Comparison of ENCODE assay signal across 14 cellular contexts in the genomic region with DNA sequence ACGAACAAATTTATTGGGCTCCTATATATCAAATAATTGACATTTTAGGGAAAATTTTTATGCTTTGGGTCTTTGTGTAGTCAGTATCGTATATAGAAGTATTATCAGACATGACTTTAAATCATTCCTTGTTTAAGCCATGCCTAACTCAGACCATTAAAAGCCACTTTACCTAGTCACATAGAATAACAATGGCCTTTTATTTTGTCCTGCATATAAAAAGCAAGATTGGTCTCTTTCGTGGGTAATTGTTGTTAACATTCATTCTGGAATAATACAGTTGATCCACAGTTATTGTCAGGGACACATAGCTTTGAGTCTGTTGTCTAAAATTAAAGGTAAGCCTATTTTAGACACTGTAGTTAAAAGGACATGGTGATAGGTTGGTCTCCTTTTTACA. TPM values are rescaled to one million over a fixed set of nuclear protein-coding genes. Genes with fewer than 3 reads are reported as not detected.
DNase-seq lines count a peak whose midpoint lies in the region; ATAC-seq and TF ChIP-seq lines count a peak whose summit lies in the region.
"Had no signal": no experiment of that assay in that cellular context is flagged by ENCODE, and none has a peak within 500 bp of the region (broad histone marks: within the 10 kb centered on the region; RNA-seq: fewer than 3 reads in every experiment).

No MANE protein-coding gene starts in this region.

- H3K27ac ChIP-seq in DOHH2 (ENCODE audit: low read depth, low read length): peak overlapping the region; percentile 70
- peak overlapping the region; percentile 70 for H3K27ac ChIP-seq in Karpas-422 (ENCODE audit: low read length)
- no peak overlapping the region for H3K27ac ChIP-seq in OCI-LY7 (ENCODE audit: low read depth, low read length, poor library complexity, severe bottlenecking)

- no peaks in the 10 kb centered on the region for H4K20me1 ChIP-seq in DOHH2 (ENCODE audit: control insufficient read depth, insufficient read depth, low read depth, low read length)
- no peaks in the 10 kb centered on the region for H4K20me1 ChIP-seq in Karpas-422 (ENCODE audit: insufficient read depth, low read depth, low read length)
- no peaks in the 10 kb centered on the region for H4K20me1 ChIP-seq in OCI-LY7 (ENCODE audit: insufficient read depth, low read length)

- no peak overlapping the region for H3K4me3 Mint-ChIP-seq in memory B cell
- no peak overlapping the region for H3K4me3 Mint-ChIP-seq in T-helper 2 cell treated with Interferon-gamma antibody and Interleukin-4, amounts not matched to agents 5 μg/mL and 100 μg/mL, for 36 hours
- H3K4me3 Mint-ChIP-seq: CD14-positive monocyte; CD8-positive, alpha-beta T cell had no signal

- peaks cover 5% of the 10 kb centered on the region for H3K36me3 Mint-ChIP-seq in memory B cell
- H3K36me3 Mint-ChIP-seq in T-helper 2 cell treated with Interferon-gamma antibody and Interleukin-4, amounts not matched to agents 5 μg/mL and 100 μg/mL, for 36 hours (ENCODE audit: low read depth): no peaks in the 10 kb centered on the region
- H3K36me3 Mint-ChIP-seq: CD14-positive monocyte; CD8-positive, alpha-beta T cell had no signal

- H3F3A ChIP-seq in DOHH2 (ENCODE audit: control insufficient read depth, insufficient read depth): peaks cover 11% of the 10 kb centered on the region

- H3K9me3 ChIP-seq in DOHH2 (ENCODE audit: control insufficient read depth, insufficient read depth, low read length) (no peaks in the 10 kb centered on the region), Karpas-422 (ENCODE audit: low read length) (no peaks in the 10 kb centered on the region), OCI-LY7 (ENCODE audit: low read length) (no peaks in the 10 kb centered on the region)
- H3K9me3 ChIP-seq: HAP-1 had no signal

- H3K27ac Mint-ChIP-seq in memory B cell: peak overlapping the region; percentile 5
- no peak overlapping the region for H3K27ac Mint-ChIP-seq in T-helper 2 cell treated with Interferon-gamma antibody and Interleukin-4, amounts not matched to agents 5 μg/mL and 100 μg/mL, for 36 hours
- H3K27ac Mint-ChIP-seq: CD14-positive monocyte; CD8-positive, alpha-beta T cell had no signal

- H3K4me1 ChIP-seq in DOHH2 (ENCODE audit: control insufficient read depth, low read length): peaks cover 68% of the 10 kb centered on the region
- H3K4me1 ChIP-seq in Karpas-422 (ENCODE audit: low read length): peaks cover 70% of the 10 kb centered on the region
- H3K4me1 ChIP-seq in OCI-LY7 (ENCODE audit: insufficient read depth, low read length, poor library complexity, severe bottlenecking): peaks cover 35% of the 10 kb centered on the region

- H3K36me3 ChIP-seq in DOHH2 (ENCODE audit: control insufficient read depth, low read length): peaks cover 36% of the 10 kb centered on the region
- peaks cover 18% of the 10 kb centered on the region; the same call in 1 of the 2 replicates for H3K36me3 ChIP-seq in Karpas-422 (ENCODE audit: insufficient read depth, low read length)
- H3K36me3 ChIP-seq in OCI-LY7 (ENCODE audit: insufficient read depth, low read length): no peaks in the 10 kb centered on the region; the same call in 1 of the 2 replicates
- H3K36me3 ChIP-seq: HAP-1 had no signal

- TF ChIP-seq CTCF in DOHH2 (IDR thresholded peaks at IDR 0.05; ENCODE audit: low read depth, low read length, poor library complexity, severe bottlenecking): no peak
- TF ChIP-seq CTCF in OCI-LY7 (conservative IDR thresholded peaks at IDR 0.05; ENCODE audit: low read length): no peak

- CTCF ChIA-PET in OCI-LY7 (lab: Charles Lee; ENCODE audit: unreplicated experiment): interaction anchor here (0.5 kb wide), 1 partner anchor 281 kb away, joined by 4 read pairs; no protein-coding TSS in a partner anchor

- H2AFZ ChIP-seq in Karpas-422 (ENCODE audit: low read length) (no peak overlapping the region), OCI-LY7 (ENCODE audit: low read length) (peak overlapping the region; percentile 46; the same call in 1 of the 2 replicates)

- H3K9me3 Mint-ChIP-seq in memory B cell: no peaks in the 10 kb centered on the region
- no peaks in the 10 kb centered on the region for H3K9me3 Mint-ChIP-seq in T-helper 2 cell treated with Interferon-gamma antibody and Interleukin-4, amounts not matched to agents 5 μg/mL and 100 μg/mL, for 36 hours
- H3K9me3 Mint-ChIP-seq: CD8-positive, alpha-beta T cell had no signal

- POLR2A ChIA-PET in OCI-LY7 (lab: Charles Lee): no interaction called here

- H3K4me2 ChIP-seq in DOHH2 (ENCODE audit: low read length): peak overlapping the region; percentile 67
- H3K4me2 ChIP-seq in Karpas-422 (ENCODE audit: low read depth, low read length, poor library complexity, severe bottlenecking): peak overlapping the region; percentile 45
- H3K4me2 ChIP-seq in OCI-LY7 (ENCODE audit: low read length): peak overlapping the region; percentile 47

- H3K9ac ChIP-seq in Karpas-422 (ENCODE audit: low read length): no peak overlapping the region

- BruUV-seq in OCI-LY7 (replicated peaks; lab: Mats Ljungman, UMichigan): no TSS peak

- intact Hi-C loops in OCI-LY7 (cut with micrococcal nuclease; ENCODE audit: unreplicated experiment): no loop called here

- H3K4me3 ChIP-seq in DOHH2 (ENCODE audit: low read length): peak overlapping the region; percentile 47
- H3K4me3 ChIP-seq in Karpas-422 (ENCODE audit: low read length): peak overlapping the region; percentile 8
- H3K4me3 ChIP-seq in OCI-LY7 (ENCODE audit: low read depth, low read length, poor library complexity, severe bottlenecking): no peak overlapping the region
- H3K4me3 ChIP-seq: HAP-1 had no signal

- peaks cover 26% of the 10 kb centered on the region for H3K4me1 Mint-ChIP-seq in memory B cell
- no peaks in the 10 kb centered on the region for H3K4me1 Mint-ChIP-seq in T-helper 2 cell treated with Interferon-gamma antibody and Interleukin-4, amounts not matched to agents 5 μg/mL and 100 μg/mL, for 36 hours (ENCODE audit: low read depth)
- H3K4me1 Mint-ChIP-seq: CD14-positive monocyte had no signal

- ATAC-seq in memory B cell (ENCODE audit: low read depth): no peak
- ATAC-seq: CD8-positive, alpha-beta T cell had no signal

- H3K27me3 Mint-ChIP-seq in memory B cell: no peaks in the 10 kb centered on the region
- H3K27me3 Mint-ChIP-seq in T-helper 2 cell treated with Interferon-gamma antibody and Interleukin-4, amounts not matched to agents 5 μg/mL and 100 μg/mL, for 36 hours (ENCODE audit: low read depth): peaks cover 25% of the 10 kb centered on the region

- H3K79me2 ChIP-seq in DOHH2 (ENCODE audit: control insufficient read depth, low read length): peaks cover 82% of the 10 kb centered on the region
- peaks cover 95% of the 10 kb centered on the region for H3K79me2 ChIP-seq in Karpas-422 (ENCODE audit: low read length)
- no peaks in the 10 kb centered on the region for H3K79me2 ChIP-seq in OCI-LY7 (ENCODE audit: insufficient read depth, low read depth, low read length)

- DNase-seq in Karpas-422: no peak
- no peak for DNase-seq in OCI-LY7 (ENCODE audit: low spot score)
- DNase-seq in memory B cell (ENCODE audit: low spot score in 2 of 2): no peak
- DNase-seq in AG20443 (ENCODE audit: low spot score): no peak
- DNase-seq in T-helper 2 cell treated with Interferon-gamma antibody and Interleukin-4, amounts not matched to agents 5 μg/mL and 100 μg/mL, for 36 hours (ENCODE audit: low spot score): no peak
- no peak for DNase-seq in NOMO-1 treated with dmso at 0.1 percent for 144 hours (lab: John Stamatoyannopoulos, UW; ENCODE audit: unreplicated experiment)
- DNase-seq: CD8-positive, alpha-beta T cell; COR-L47; DMS153; DMS79 treated with DMSO at 0.1 percent for 48 hours; GDM1 had no signal

- no peaks in the 10 kb centered on the region for H3K9me2 ChIP-seq in DOHH2 (replicated peaks; ENCODE audit: control insufficient read depth, low read length)
- no peaks in the 10 kb centered on the region for H3K9me2 ChIP-seq in Karpas-422 (replicated peaks; ENCODE audit: insufficient read depth, low read length)
- no peaks in the 10 kb centered on the region for H3K9me2 ChIP-seq in OCI-LY7 (ENCODE audit: insufficient read depth, low read length)

- H3K27me3 ChIP-seq in DOHH2 (ENCODE audit: control insufficient read depth, low read length) (no peaks in the 10 kb centered on the region), Karpas-422 (ENCODE audit: low read length) (no peaks in the 10 kb centered on the region)

RNA-seq across cellular contexts. Expression of gene PLEKHG1, which starts 47.4 kb away (rescaled TPM):
- total RNA-seq in Karpas-422 (2014; rRNA removed; shearing (Covaris generic); ENCODE audit: low replicate concordance): 69.0 and 92.4 TPM in 2 replicates
- 13.1 and 19.6 TPM in 2 replicates for total RNA-seq in OCI-LY7 (2014; rRNA removed; shearing (Covaris generic))
- 17.9 and 26.3 TPM in 2 replicates for total RNA-seq in OCI-LY7 (2022)
